ENCODE assay signal across 8 cellular contexts in genomic region chr16:55711959-55712876, GRCh38. TPM values are rescaled to one million over a fixed set of nuclear protein-coding genes. Genes with fewer than 3 reads are reported as not detected.
A peak's percentile ranks its signal among the peaks of the same experiment; 100 is the strongest.
DNase-seq lines count a peak whose midpoint lies in the region; FAIRE-seq and TF ChIP-seq lines count a peak whose summit lies in the region.

No MANE protein-coding gene starts in this region.

- H3K9me3 ChIP-seq in DOHH2 (ENCODE audit: control insufficient read depth, insufficient read depth, low read length) = no peaks in the 10 kb centered on the region

- H3F3A ChIP-seq in DOHH2 (ENCODE audit: control insufficient read depth, insufficient read depth) = no peaks in the 10 kb centered on the region

- no peak overlapping the region for H3K27ac ChIP-seq in DOHH2 (ENCODE audit: low read depth, low read length)

- H3K9me3 Mint-ChIP-seq in brain = peaks cover 0 to 3% (median 0%) of the 10 kb centered on the region in 5 experiments

- H3K27me3 Mint-ChIP-seq in brain = peaks cover 15% of the 10 kb centered on the region

- peaks cover 4% of the 10 kb centered on the region for H3K4me1 Mint-ChIP-seq in brain

- H3K79me2 ChIP-seq in DOHH2 (ENCODE audit: control insufficient read depth, low read length) = no peaks in the 10 kb centered on the region

- no peak overlapping the region for H3K27ac Mint-ChIP-seq in brain

- DNase-seq in H7 = peak; percentile 65
- peak; percentile 78 for DNase-seq in NCI-H1694 treated with DMSO at 0.1 percent for 48 hours (lab: John Stamatoyannopoulos, UW)
- DNase-seq in UCSD-AML1 (lab: John Stamatoyannopoulos, UW; ENCODE audit: unreplicated experiment) = peak; percentile 29
- DNase-seq in stimulated activated CD4-positive, alpha-beta T cell treated with anti-CD3 and anti-CD28 coated beads, Interleukin-1b, Interleukin-23, amount 100 ng/mL, for 48 hours = peak; percentile 54
- DNase-seq in cerebellar nuclear complex (lab: John Stamatoyannopoulos, UW) = no peak

- no peak overlapping the region for H3K4me2 ChIP-seq in DOHH2 (ENCODE audit: low read length)

- H3K4me3 ChIP-seq in DOHH2 (ENCODE audit: low read length) = no peak overlapping the region
- H3K4me3 ChIP-seq in H7 (ENCODE audit: insufficient read depth, low read depth, low read length) = no peak overlapping the region

- no peaks in the 10 kb centered on the region for H3K9me2 ChIP-seq in DOHH2 (replicated peaks; ENCODE audit: control insufficient read depth, low read length)

- H3K4me3 Mint-ChIP-seq in brain = no peak overlapping the region

- no peaks in the 10 kb centered on the region for H3K4me1 ChIP-seq in DOHH2 (ENCODE audit: control insufficient read depth, low read length)

- TF ChIP-seq CTCF in DOHH2 (IDR thresholded peaks at IDR 0.05; ENCODE audit: low read depth, low read length, poor library complexity, severe bottlenecking) = peak; percentile 70
- peak; percentile 87 for TF ChIP-seq CTCF in brain (conservative IDR thresholded peaks at IDR 0.05)

- FAIRE-seq in islet of Langerhans (lab: Jason Lieb, UNC) = peak; percentile 86

- H3K36me3 Mint-ChIP-seq in brain = no peaks in the 10 kb centered on the region

- no peaks in the 10 kb centered on the region for H3K36me3 ChIP-seq in DOHH2 (ENCODE audit: control insufficient read depth, low read length)
- no peaks in the 10 kb centered on the region for H3K36me3 ChIP-seq in H7 (replicated peaks; ENCODE audit: control insufficient read depth, insufficient read depth, low read length)

- no peaks in the 10 kb centered on the region for H3K27me3 ChIP-seq in DOHH2 (ENCODE audit: control insufficient read depth, low read length)
- H3K27me3 ChIP-seq in H7 (ENCODE audit: control insufficient read depth, insufficient read depth, low read length) = no peaks in the 10 kb centered on the region

- no peaks in the 10 kb centered on the region for H4K20me1 ChIP-seq in DOHH2 (ENCODE audit: control insufficient read depth, insufficient read depth, low read depth, low read length)

RNA-seq across cellular contexts. Expression of gene SLC6A2, which starts 56.4 kb away (rescaled TPM):
- 0.18 and 0.21 TPM in 2 replicates for total RNA-seq in H7 (2014; rRNA removed; shearing (Covaris generic))
- not detected for polyA plus RNA-seq in brain (ENCODE audit: insufficient read depth, low read depth, low replicate concordance)

Comparison
In these comparisons a context has a peak if more than half of its experiments do, and no peak if none do; other contexts are left out.
1. DNase-seq: peak in H7 (single experiment), NCI-H1694 treated with DMSO at 0.1 percent for 48 hours (single experiment), UCSD-AML1 (single experiment) and stimulated activated CD4-positive, alpha-beta T cell treated with anti-CD3 and anti-CD28 coated beads, Interleukin-1b, Interleukin-23, amount 100 ng/mL, for 48 hours (single experiment); none in cerebellar nuclear complex (0 of 2).